Comparison of ENCODE assay signal across 6 cellular contexts in genomic region chr2:45162711-45163110, GRCh38.
"Had no signal": no experiment of that assay in that cellular context is flagged by ENCODE, and none has a peak within 500 bp of the region (broad histone marks: within the 10 kb centered on the region; RNA-seq: fewer than 3 reads in every experiment).

No MANE protein-coding gene starts in this region.

- DNase-seq: GM23248, GOT3, H9, HCEC 1CT, IMR-90 had no signal

- H3K27ac ChIP-seq: GM23248 had no signal

- H2AFZ ChIP-seq: GM23248 had no signal

- H3K9ac ChIP-seq: GM23248 had no signal

- FAIRE-seq: K562 had no signal

- H3K4me3 ChIP-seq: GM23248, K562 had no signal
